Comparison of ENCODE assay signal across 15 cellular contexts in the genomic region with DNA sequence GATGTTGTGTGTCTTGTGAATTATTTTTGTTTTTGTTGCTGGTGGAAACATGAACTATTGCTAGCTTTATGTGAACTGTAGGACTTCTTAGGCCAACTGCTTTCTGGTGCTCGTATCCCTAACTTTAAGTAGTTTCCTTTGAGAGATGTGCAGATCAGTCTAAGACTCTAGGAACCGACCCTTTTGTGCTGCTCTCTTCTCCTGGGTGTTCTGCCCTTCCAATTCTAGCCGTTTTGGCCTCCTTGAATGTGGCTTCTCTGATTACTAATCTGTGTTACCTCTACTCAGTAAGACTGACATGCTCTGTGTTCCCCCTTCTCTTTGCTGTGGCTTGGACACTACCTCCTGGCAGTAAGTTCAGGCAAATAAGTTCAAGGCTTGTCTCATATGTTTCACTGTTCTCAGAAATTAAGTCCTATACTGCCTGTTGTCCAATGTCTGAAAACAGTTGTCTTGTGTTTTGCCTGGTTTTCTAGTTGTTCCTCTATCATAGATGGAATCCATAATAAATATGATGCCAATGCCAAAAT. TPM values are rescaled to one million over a fixed set of nuclear protein-coding genes. Genes with fewer than 3 reads are reported as not detected.
DNase-seq lines count a peak whose midpoint lies in the region; ATAC-seq and TF ChIP-seq lines count a peak whose summit lies in the region.
"Had no signal": no experiment of that assay in that cellular context is flagged by ENCODE, and none has a peak within 500 bp of the region (broad histone marks: within the 10 kb centered on the region; RNA-seq: fewer than 3 reads in every experiment).

No MANE protein-coding gene starts in this region.

- no peaks in the 10 kb centered on the region for H3K9me3 Mint-ChIP-seq in WTC11
- no peaks in the 10 kb centered on the region for H3K9me3 Mint-ChIP-seq in natural killer cell
- H3K9me3 Mint-ChIP-seq: stimulated activated naive CD8-positive, alpha-beta T cell treated with anti-CD3 and anti-CD28 coated beads, Interleukin-15, Interleukin-2, amounts not matched to agents 100 ng/mL and 50 ng/mL, for 24 hours had no signal

- no peaks in the 10 kb centered on the region for H3K27me3 Mint-ChIP-seq in WTC11 (ENCODE audit: low read depth)
- no peaks in the 10 kb centered on the region for H3K27me3 Mint-ChIP-seq in natural killer cell (ENCODE audit: low read depth in 2 of 2)
- H3K27me3 Mint-ChIP-seq: stimulated activated naive CD8-positive, alpha-beta T cell treated with anti-CD3 and anti-CD28 coated beads, Interleukin-15, Interleukin-2, amounts not matched to agents 100 ng/mL and 50 ng/mL, for 24 hours had no signal

- peaks cover 24% of the 10 kb centered on the region for H3K4me1 Mint-ChIP-seq in WTC11
- peaks cover 75 to 77% of the 10 kb centered on the region in 2 donors for H3K4me1 Mint-ChIP-seq in natural killer cell

- ATAC-seq in heart left ventricle (no peak), right cardiac atrium (no peak), WTC11 (no peak), natural killer cell (no peak), aorta (ENCODE audit: low FRiP score) (no peak)

- no peaks in the 10 kb centered on the region for H3K36me3 ChIP-seq in heart left ventricle
- H3K36me3 ChIP-seq in aorta (ENCODE audit: control insufficient read depth in 1 of 2, insufficient read depth in 2 of 2, low read length in 1 of 2) = no peaks in the 10 kb centered on the region

- POLR2A ChIA-PET in WTC11 (lab: Charles Lee) = no interaction called here

- DNase-seq in heart left ventricle = no peak
- no peak for DNase-seq in right cardiac atrium
- no peak for DNase-seq in WTC11 (ENCODE audit: low spot score)
- no peak for DNase-seq in natural killer cell
- no peak for DNase-seq in aorta
- no peak for DNase-seq in NCI-H1930 (lab: John Stamatoyannopoulos, UW)
- DNase-seq in dedifferentiated amniotic fluid mesenchymal stem cell (ENCODE audit: extremely low spot score) = no peak
- DNase-seq in NCI-H1105 (lab: John Stamatoyannopoulos, UW) = no peak
- DNase-seq: activated naive CD4-positive, alpha-beta T cell treated with anti-CD3 and anti-CD28 coated beads, Interleukin-2, amount 50 U/mL, for 16 hours; caudate nucleus; NCI-H1694 treated with DMSO at 0.1 percent for 48 hours; NCI-H510A treated with DMSO at 0.1 percent for 48 hours; small intestine; SW 1271 had no signal

- no peak for TF ChIP-seq POLR2A in heart left ventricle (IDR thresholded peaks at IDR 0.05)

- H3K4me3 Mint-ChIP-seq in WTC11 (no peak overlapping the region), natural killer cell (no peak overlapping the region)
- H3K4me3 Mint-ChIP-seq: stimulated activated naive CD8-positive, alpha-beta T cell treated with anti-CD3 and anti-CD28 coated beads, Interleukin-15, Interleukin-2, amounts not matched to agents 100 ng/mL and 50 ng/mL, for 24 hours had no signal

- H3K4me1 ChIP-seq in heart left ventricle (peaks cover 18 to 100% (median 83%) of the 10 kb centered on the region in 12 donors), right cardiac atrium (ENCODE audit: control insufficient read depth, insufficient read depth, low read length) (peaks cover 22% of the 10 kb centered on the region), aorta (ENCODE audit: control insufficient read depth in 1 of 2, insufficient read depth in 2 of 2, low read length in 2 of 2) (peaks cover 10 to 16% of the 10 kb centered on the region in 2 donors)

- TF ChIP-seq CTCF in heart left ventricle (IDR thresholded peaks at IDR 0.05) (no peak), WTC11 (IDR thresholded peaks at IDR 0.05) (no peak), natural killer cell (IDR thresholded peaks at IDR 0.05) (no peak)

- peak overlapping the region in 10 of 12 donors; percentile 2 to 76 (median 26) for H3K27ac ChIP-seq in heart left ventricle
- H3K27ac ChIP-seq in right cardiac atrium (ENCODE audit: low read length) = no peak overlapping the region
- H3K27ac ChIP-seq in aorta (ENCODE audit: low read depth in 1 of 2, low read length in 2 of 2) = peak overlapping the region; percentile 36 to 64

- H3K27me3 ChIP-seq in heart left ventricle (no peaks in the 10 kb centered on the region), right cardiac atrium (ENCODE audit: control insufficient read depth, insufficient read depth) (no peaks in the 10 kb centered on the region), aorta (ENCODE audit: control insufficient read depth in 1 of 2, insufficient read depth in 2 of 2, low read length in 1 of 2) (no peaks in the 10 kb centered on the region)

- H3K27ac Mint-ChIP-seq in WTC11 = peak overlapping the region; percentile 57; the same call in 1 of the 2 replicates
- H3K27ac Mint-ChIP-seq in natural killer cell = peak overlapping the region; percentile 8 to 10
- H3K27ac Mint-ChIP-seq: stimulated activated naive CD8-positive, alpha-beta T cell treated with anti-CD3 and anti-CD28 coated beads, Interleukin-15, Interleukin-2, amounts not matched to agents 100 ng/mL and 50 ng/mL, for 24 hours had no signal

- H3K36me3 Mint-ChIP-seq in WTC11 (no peaks in the 10 kb centered on the region), natural killer cell (no peaks in the 10 kb centered on the region)

- no peak overlapping the region for H3K4me3 ChIP-seq in heart left ventricle
- no peak overlapping the region for H3K4me3 ChIP-seq in right cardiac atrium (ENCODE audit: low read length)
- no peak overlapping the region for H3K4me3 ChIP-seq in aorta (ENCODE audit: low read length in 2 of 2)

- intact Hi-C loops in heart left ventricle (cut with DNase I) = no loop called here
- intact Hi-C loops in right cardiac atrium (cut with DNase I) = no loop called here
- intact Hi-C loops in natural killer cell (cut with micrococcal nuclease) = no loop called here
- intact Hi-C loops in aorta (cut with DNase I) = loop anchor here in 1 of 2 donors (5.0 kb wide), 1 partner anchor 36 kb away; no protein-coding TSS in a partner anchor

- H3K9me3 ChIP-seq in heart left ventricle (no peaks in the 10 kb centered on the region), right cardiac atrium (ENCODE audit: control insufficient read depth, low read length) (no peaks in the 10 kb centered on the region), aorta (ENCODE audit: control insufficient read depth, low read length) (no peaks in the 10 kb centered on the region)

- WGBS in heart left ventricle, 4 donors = 48 to 55% (median 52%) methylated on average over 3 of the region's 3 CpGs
- 60% methylated on average over 3 of the region's 3 CpGs for WGBS in right cardiac atrium
- 37 to 52% methylated on average over 3 of the region's 3 CpGs for WGBS in aorta, 2 donors

- CTCF ChIA-PET in WTC11 (lab: Charles Lee) = no interaction called here

TF ChIP-seq in WTC11, 78 proteins besides CTCF, POLR2A, EP300 and RAD21:
- TF ChIP-seq GRHL2 (CRISPR knock-in tag; IDR thresholded peaks at IDR 0.05; ENCODE audit: insufficient replicate concordance, severe bottlenecking) = no peak
- no peak for TF ChIP-seq ZNF317 (CRISPR knock-in tag; IDR thresholded peaks at IDR 0.05; ENCODE audit: borderline replicate concordance, low read depth)
TF ChIP-seq in WTC11: peak in this region for 0.

RNA-seq across cellular contexts. Expression of gene FOXO3, which starts 58.0 kb away (rescaled TPM):
- 10 to 100 TPM; 26.8 to 87.9 (median 38.7) TPM for total RNA-seq in heart left ventricle
- polyA plus RNA-seq in heart left ventricle = 10 to 100 TPM; 11.6 to 39.1 TPM
- total RNA-seq in right cardiac atrium = 10 to 100 TPM; 33.2 to 50.0 (median 39.8) TPM
- polyA plus RNA-seq in right cardiac atrium = 16.4 TPM
- total RNA-seq in WTC11 (2021) = 15.6 to 18.1 TPM (median 17.8 TPM) in 3 replicates
- 10 to 100 TPM; 43.1 to 70.4 (median 51.3) TPM for total RNA-seq in natural killer cell
- total RNA-seq in aorta = 10 to 100 TPM; 66.8 to 89.6 TPM
- polyA plus RNA-seq in aorta = 10 to 100 TPM; 11.0 to 21.4 TPM
